ENCODE assay signal across 8 cellular contexts in the genomic region with DNA sequence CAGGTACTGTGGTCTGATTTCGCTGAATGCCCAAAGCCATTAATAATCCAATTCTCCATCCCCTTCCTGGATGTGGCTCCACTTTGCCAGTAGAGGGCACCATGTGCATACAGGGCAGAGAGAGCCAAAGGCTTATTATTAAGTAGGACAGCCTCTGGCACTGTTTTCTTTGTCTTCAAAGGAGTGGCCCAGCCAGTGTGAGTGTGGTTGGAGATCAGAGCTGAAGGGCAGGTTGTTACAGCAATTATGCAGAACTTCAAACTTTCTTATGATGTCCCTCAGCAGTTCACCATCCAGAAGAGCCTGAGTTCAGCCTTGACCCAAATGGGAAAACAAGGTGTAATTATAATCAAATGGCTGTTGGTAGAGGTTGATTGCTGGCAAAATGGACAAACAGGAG. TPM values are rescaled to one million over a fixed set of nuclear protein-coding genes. Genes with fewer than 3 reads are reported as not detected.
DNase-seq lines count a peak whose midpoint lies in the region; ATAC-seq and TF ChIP-seq lines count a peak whose summit lies in the region.

No MANE protein-coding gene starts in this region.

- TF ChIP-seq CTCF in Peyer's patch (IDR thresholded peaks at IDR 0.05) (peak; percentile 56 to 97 (median 87)), foreskin keratinocyte (conservative IDR thresholded peaks at IDR 0.05) (peak; percentile 96), parathyroid adenoma (IDR thresholded peaks at IDR 0.05) (peak; percentile 86)

- H3K27ac ChIP-seq in Peyer's patch (peak overlapping the region in 1 of 4 donors; percentile 38), foreskin keratinocyte (no peak overlapping the region), parathyroid adenoma (no peak overlapping the region)

- H3K4me2 ChIP-seq in parathyroid adenoma (ENCODE audit: low read length) = no peak overlapping the region

- H3K4me1 ChIP-seq in Peyer's patch = no peaks in the 10 kb centered on the region
- peaks cover 3% of the 10 kb centered on the region for H3K4me1 ChIP-seq in foreskin keratinocyte
- no peaks in the 10 kb centered on the region for H3K4me1 ChIP-seq in parathyroid adenoma

- no peak overlapping the region for H2AFZ ChIP-seq in parathyroid adenoma

- H3K79me2 ChIP-seq in parathyroid adenoma = no peaks in the 10 kb centered on the region

- ATAC-seq in GM21825 (IDR thresholded peaks at IDR 0.05; ENCODE audit: unreplicated experiment) (peak; percentile 98), foreskin keratinocyte (peak; percentile 99)

- TF ChIP-seq POLR2A in Peyer's patch (IDR thresholded peaks at IDR 0.05) = no peak

- DNase-seq in GF-D8 (lab: John Stamatoyannopoulos, UW) = peak; percentile 22
- peak; percentile 47 for DNase-seq in KG1 (lab: John Stamatoyannopoulos, UW)
- peak in 2 of 3 donors; percentile 68 to 87 for DNase-seq in Peyer's patch
- DNase-seq in activated effector memory CD4-positive, alpha-beta T cell treated with Interleukin-2 at 50 U/mL for 16 hours = peak; percentile 33
- peak; percentile 38 to 72 for DNase-seq in foreskin keratinocyte
- DNase-seq in NCI-H187 (lab: John Stamatoyannopoulos, UW) = no peak

- H3K27me3 ChIP-seq in Peyer's patch (no peaks in the 10 kb centered on the region), foreskin keratinocyte (no peaks in the 10 kb centered on the region), parathyroid adenoma (ENCODE audit: control insufficient read depth, insufficient read depth, low read length) (no peaks in the 10 kb centered on the region)

- H3K36me3 ChIP-seq in Peyer's patch = no peaks in the 10 kb centered on the region
- no peaks in the 10 kb centered on the region for H3K36me3 ChIP-seq in parathyroid adenoma (ENCODE audit: control insufficient read depth, insufficient read depth, low read length)

- H3K9ac ChIP-seq in parathyroid adenoma = no peak overlapping the region

- H3K4me3 ChIP-seq in Peyer's patch (no peak overlapping the region), parathyroid adenoma (ENCODE audit: low read depth, low read length) (no peak overlapping the region)

- H3K9me3 ChIP-seq in Peyer's patch (no peaks in the 10 kb centered on the region), parathyroid adenoma (ENCODE audit: control insufficient read depth, low read length) (no peaks in the 10 kb centered on the region)

RNA-seq across cellular contexts. Expression of a gene that starts 38.6 kb away (rescaled TPM):
- total RNA-seq in Peyer's patch (100 to 1,000 TPM in 3 of 4 donors, 10 to 100 TPM in 1; 79.2 to 243 (median 215) TPM), foreskin keratinocyte (43.3 and 52.0 TPM in 2 replicates)
- 14.7 and 17.4 TPM in 2 replicates for polyA plus RNA-seq in foreskin keratinocyte

Comparison
In these comparisons a context has a peak if more than half of its experiments do, and no peak if none do; other contexts are left out.
1. DNase-seq: peak in GF-D8 (single experiment), KG1 (single experiment), Peyer's patch (2 of 3), activated effector memory CD4-positive, alpha-beta T cell treated with Interleukin-2 at 50 U/mL for 16 hours (single experiment) and foreskin keratinocyte (2 of 2); none in NCI-H187 (0 of 2).
2. Peak in every context shown above with its lines, with median percentiles within 50 percentile points of each other: CTCF ChIP-seq.